Comparison of ENCODE assay signal across 25 cellular contexts in the genomic region with DNA sequence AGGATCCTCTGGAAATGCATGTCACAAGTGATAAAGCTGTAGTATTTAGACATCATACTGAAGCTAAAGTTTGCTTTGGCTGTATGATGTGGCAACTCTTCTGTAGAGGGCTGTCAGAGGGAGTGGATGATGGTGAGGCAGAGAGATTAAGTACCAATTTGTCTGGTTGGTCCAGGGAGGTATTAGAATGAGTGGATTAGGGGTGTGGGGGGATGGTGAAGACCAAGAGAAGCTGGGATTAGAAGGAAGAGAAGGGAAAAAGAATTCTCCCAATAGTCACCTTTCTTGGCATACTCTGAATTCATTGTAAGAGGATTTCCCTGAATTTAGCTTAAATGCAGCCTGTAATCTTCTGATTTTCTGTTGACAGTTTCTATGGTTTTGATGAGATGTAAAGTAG. TPM values are rescaled to one million over a fixed set of nuclear protein-coding genes. Genes with fewer than 3 reads are reported as not detected.
"Had no signal": no experiment of that assay in that cellular context is flagged by ENCODE, and none has a peak within 500 bp of the region (broad histone marks: within the 10 kb centered on the region; RNA-seq: fewer than 3 reads in every experiment).

No MANE protein-coding gene starts in this region.

- H3K9me3 ChIP-seq: ascending aorta, heart left ventricle, right atrium auricular region, tibial nerve had no signal

- FAIRE-seq: endothelial cell of umbilical vein, kidney had no signal

- H3K36me3 ChIP-seq: ascending aorta, brain microvascular endothelial cell, heart left ventricle, right atrium auricular region, spleen, tibial nerve had no signal

- H3K27me3 ChIP-seq: ascending aorta, right atrium auricular region, tibial nerve had no signal

- H3K27ac ChIP-seq: ascending aorta, brain microvascular endothelial cell, coronary artery, heart left ventricle, right atrium auricular region, spleen, tibial nerve had no signal

- DNase-seq: activated CD4-positive, alpha-beta memory T cell treated with anti-CD3 and anti-CD28 coated beads for 36 hours; activated CD4-positive, alpha-beta T cell treated with anti-CD3 and anti-CD28 coated beads, Interleukin-2, amount 10 ng/mL, durations not matched to agents 24 days and 14 days; activated CD4-positive, CD25-positive, alpha-beta regulatory T cell treated with anti-CD3 and anti-CD28 coated beads, Interleukin-2, amount 50 U/mL, for 72 hours; activated CD8-positive, alpha-beta memory T cell treated with anti-CD3 and anti-CD28 coated beads, Interleukin-2, amount 50 U/mL, for 4 hours; activated effector memory CD4-positive, alpha-beta T cell treated with anti-CD3 and anti-CD28 coated beads, Interleukin-2, amount 50 U/mL, for 16 hours; activated naive CD4-positive, alpha-beta T cell treated with anti-CD3 and anti-CD28 coated beads for 36 hours; activated naive CD8-positive, alpha-beta T cell treated with anti-CD3 and anti-CD28 coated beads, Interleukin-2, amount 10 ng/mL, durations not matched to agents 7 days and 5 days; activated T-cell treated with anti-CD3 and anti-CD28 coated beads, Interleukin-2, amount 50 U/mL, for 1 hour; brain microvascular endothelial cell; effector memory CD8-positive, alpha-beta T cell; foreskin fibroblast; heart left ventricle; hypothalamus; immature natural killer cell; kidney; left colon; mammary epithelial cell; spleen; stimulated activated naive CD4-positive, alpha-beta T cell treated with Interleukin-2 at 50 U/mL for 16 hours; T1000 had no signal

- H3K4me3 ChIP-seq: ascending aorta, coronary artery, heart left ventricle, right atrium auricular region, spleen, tibial nerve had no signal

RNA-seq across cellular contexts. Expression of gene PCDHAC2, which starts 3.6 kb away (rescaled TPM):
- polyA plus RNA-seq: immature natural killer cell had no signal

RNA-seq across cellular contexts. Expression of gene PCDHAC1, which starts 43.8 kb away (rescaled TPM):
- polyA plus RNA-seq: endothelial cell of umbilical vein, heart left ventricle, immature natural killer cell had no signal
